ENCODE assay signal across 8 cellular contexts in genomic region chr5:1380011-1380817, GRCh38. TPM values are rescaled to one million over a fixed set of nuclear protein-coding genes. Genes with fewer than 3 reads are reported as not detected.
A peak's percentile ranks its signal among the peaks of the same experiment; 100 is the strongest.
DNase-seq lines count a peak whose midpoint lies in the region; ATAC-seq lines count a peak whose summit lies in the region.

No MANE protein-coding gene starts in this region.

- H3K27me3 Mint-ChIP-seq in activated CD4-positive, alpha-beta T cell treated with anti-CD3 and anti-CD28 coated beads for 36 hours, result peaks cover 4% of the 10 kb centered on the region

- H3K9me3 Mint-ChIP-seq in activated CD4-positive, alpha-beta T cell treated with anti-CD3 and anti-CD28 coated beads for 36 hours (ENCODE audit: low read depth), result no peaks in the 10 kb centered on the region

- H3K9me3 ChIP-seq in Karpas-422 (ENCODE audit: low read length), result no peaks in the 10 kb centered on the region

- ATAC-seq in GM19025 (IDR thresholded peaks at IDR 0.05; ENCODE audit: low read depth, unreplicated experiment) (peak; percentile 79), HG03520 (IDR thresholded peaks at IDR 0.05; ENCODE audit: unreplicated experiment) (peak; percentile 89)
- peak; percentile 86 for ATAC-seq in activated CD4-positive, alpha-beta T cell treated with anti-CD3 and anti-CD28 coated beads for 36 hours
- peak; percentile 84 for ATAC-seq in stimulated activated naive CD8-positive, alpha-beta T cell treated with anti-CD3 and anti-CD28 coated beads, Interleukin-15, Interleukin-2, amounts not matched to agents 100 U/mL and 50 U/mL, for 24 hours

- H3K9me2 ChIP-seq in Karpas-422 (replicated peaks; ENCODE audit: insufficient read depth, low read length), result no peaks in the 10 kb centered on the region

- H3K9ac ChIP-seq in Karpas-422 (ENCODE audit: low read length), result no peak overlapping the region

- peaks cover 10% of the 10 kb centered on the region for H3K4me1 Mint-ChIP-seq in activated CD4-positive, alpha-beta T cell treated with anti-CD3 and anti-CD28 coated beads for 36 hours

- no peak overlapping the region for H3K27ac Mint-ChIP-seq in activated CD4-positive, alpha-beta T cell treated with anti-CD3 and anti-CD28 coated beads for 36 hours

- H3K4me3 ChIP-seq in ACC112 (ENCODE audit: low read depth, low read length), result 0 out of 2 replicates have a peak overlapping the region, but pooled peaks have one; percentile 25
- no peak overlapping the region for H3K4me3 ChIP-seq in Karpas-422 (ENCODE audit: low read length)

- H3K79me2 ChIP-seq in ACC112 (ENCODE audit: control insufficient read depth, insufficient read depth, low read length, unreplicated experiment) (no peaks in the 10 kb centered on the region), Karpas-422 (ENCODE audit: low read length) (no peaks in the 10 kb centered on the region)

- H3K27ac ChIP-seq in ACC112 (ENCODE audit: low read depth, low read length) (no peak overlapping the region), Karpas-422 (ENCODE audit: low read length) (no peak overlapping the region)

- POLR2A ChIA-PET in activated CD4-positive, alpha-beta T cell treated with anti-CD3 and anti-CD28 coated beads for 36 hours (lab: Charles Lee), result no interaction called here

- H3K4me3 Mint-ChIP-seq in activated CD4-positive, alpha-beta T cell treated with anti-CD3 and anti-CD28 coated beads for 36 hours, result peak overlapping the region; percentile 32

- H2AFZ ChIP-seq in ACC112 (ENCODE audit: low read length, unreplicated experiment), result no peak overlapping the region
- H2AFZ ChIP-seq in Karpas-422 (ENCODE audit: low read length), result no peak overlapping the region

- CTCF ChIA-PET in activated CD4-positive, alpha-beta T cell treated with anti-CD3 and anti-CD28 coated beads for 36 hours (lab: Charles Lee), result interaction anchor here (0.7 to 2.1 kb wide), 12 partner anchors 19 to 265 kb away, joined by 3 to 18 read pairs (median 3); partner anchors contain the start of gene CLPTM1L

- no peaks in the 10 kb centered on the region for H3K36me3 Mint-ChIP-seq in activated CD4-positive, alpha-beta T cell treated with anti-CD3 and anti-CD28 coated beads for 36 hours (ENCODE audit: low read depth)

- no peaks in the 10 kb centered on the region for H4K20me1 ChIP-seq in Karpas-422 (ENCODE audit: insufficient read depth, low read depth, low read length)

- peaks cover 38% of the 10 kb centered on the region for H3K27me3 ChIP-seq in ACC112 (ENCODE audit: insufficient read depth, low read length)
- H3K27me3 ChIP-seq in Karpas-422 (ENCODE audit: low read length), result no peaks in the 10 kb centered on the region

- H3K4me1 ChIP-seq in ACC112 (ENCODE audit: control insufficient read depth, insufficient read depth, low read length, unreplicated experiment), result peaks cover 2% of the 10 kb centered on the region
- H3K4me1 ChIP-seq in Karpas-422 (ENCODE audit: low read length), result no peaks in the 10 kb centered on the region; the same call in 1 of the 2 replicates

- H3K4me2 ChIP-seq in Karpas-422 (ENCODE audit: low read depth, low read length, poor library complexity, severe bottlenecking), result no peak overlapping the region

- peak; percentile 74 for DNase-seq in activated CD4-positive, alpha-beta T cell treated with anti-CD3 and anti-CD28 coated beads for 36 hours
- DNase-seq in dermis blood vessel endothelial cell, result peak; percentile 36
- peak; percentile 9 for DNase-seq in midbrain (lab: John Stamatoyannopoulos, UW)
- peak; percentile 67 for DNase-seq in stimulated activated naive CD8-positive, alpha-beta T cell treated with anti-CD3 and anti-CD28 coated beads, Interleukin-15, Interleukin-2, amounts not matched to agents 100 U/mL and 50 U/mL, for 24 hours
- no peak for DNase-seq in Karpas-422

- intact Hi-C loops in activated CD4-positive, alpha-beta T cell treated with anti-CD3 and anti-CD28 coated beads for 36 hours (cut with DNase I, micrococcal nuclease), result loop anchor here (1.0 to 2.0 kb wide), 3 partner anchors 261 to 265 kb away; no protein-coding TSS in a partner anchor

- H3K36me3 ChIP-seq in ACC112 (ENCODE audit: insufficient read depth, low read length) (no peaks in the 10 kb centered on the region), Karpas-422 (ENCODE audit: insufficient read depth, low read length) (no peaks in the 10 kb centered on the region)

RNA-seq across cellular contexts. Expression of gene CLPTM1L, which starts 35.3 kb away (rescaled TPM):
- total RNA-seq in activated CD4-positive, alpha-beta T cell treated with anti-CD3 and anti-CD28 coated beads for 36 hours, result 10 to 100 TPM; 62.1 to 62.2 TPM
- total RNA-seq in dermis blood vessel endothelial cell, result 234 and 315 TPM in 2 replicates
- total RNA-seq in Karpas-422 (2014; rRNA removed; shearing (Covaris generic); ENCODE audit: low replicate concordance), result 141 and 164 TPM in 2 replicates
